ENCODE assay signal across 35 cellular contexts in the genomic region with DNA sequence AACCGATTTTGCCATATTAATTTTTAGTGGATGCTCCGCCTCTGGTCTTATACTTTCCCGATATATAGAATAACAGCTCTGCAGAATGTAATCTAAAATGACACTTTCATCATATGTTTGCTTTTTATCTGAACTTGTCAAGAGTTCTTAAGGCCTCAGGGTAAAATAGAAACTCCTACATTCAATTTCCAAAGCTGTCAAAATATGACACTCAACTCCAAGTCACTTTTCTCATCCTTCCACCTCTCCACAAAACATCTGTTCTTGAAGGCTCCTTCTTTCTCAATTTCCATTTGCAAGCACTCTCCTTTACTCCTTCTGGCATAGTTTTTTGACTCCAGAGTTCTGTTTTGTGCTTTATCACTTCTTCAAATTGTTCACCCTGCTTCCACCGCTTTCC.
"Had no signal": no experiment of that assay in that cellular context is flagged by ENCODE, and none has a peak within 500 bp of the region (broad histone marks: within the 10 kb centered on the region; RNA-seq: fewer than 3 reads in every experiment).

No MANE protein-coding gene starts in this region.

- DNase-seq: Karpas-422, Kasumi-1, MG63, MM.1S, MV-4-11, NCI-H1048, NCI-H1092, NCI-H1092 treated with DMSO at 0.1 percent for 48 hours, NCI-H1105, NCI-H1105 treated with DMSO at 0.1 percent for 48 hours, NCI-H1417, NCI-H1417 treated with DMSO at 0.1 percent for 48 hours, NCI-H1436, NCI-H1436 treated with DMSO at 0.1 percent for 48 hours, NCI-H146, NCI-H1694, NCI-H1694 treated with DMSO at 0.1 percent for 48 hours, NCI-H187, NCI-H187 treated with DMSO at 0.1 percent for 48 hours, NCI-H1930, NCI-H2029, NCI-H2029 treated with DMSO at 0.1 percent for 48 hours, NCI-H2081, NCI-H2081 treated with DMSO at 0.1 percent for 48 hours, NCI-H2107, NCI-H2171, NCI-H2171 treated with DMSO at 0.1 percent for 48 hours, NCI-H2227 treated with DMSO at 0.1 percent for 48 hours, NCI-H226, NCI-H345, NCI-H446, NCI-H446 treated with DMSO at 0.1 percent for 48 hours, NCI-H510A, NCI-H510A treated with DMSO at 0.1 percent for 48 hours, NCI-H524 had no signal

- H3K4me3 ChIP-seq: MG63 had no signal

- H3K27me3 ChIP-seq: MG63 had no signal

- H3K36me3 ChIP-seq: MG63 had no signal
